1 cellular context compared by ENCODE assay signal in genomic region chr10:128001886-128002285, GRCh38.
TF ChIP-seq lines count a peak whose summit lies in the region.

No MANE protein-coding gene starts in this region.

TF ChIP-seq in WTC11, 78 proteins besides CTCF, POLR2A, EP300 and RAD21 (continued from another document):
- no peak for TF ChIP-seq GTF2I (CRISPR knock-in tag; conservative IDR thresholded peaks at IDR 0.05)
- no peak for TF ChIP-seq ZNF671 (CRISPR knock-in tag; IDR thresholded peaks at IDR 0.05)
- no peak for TF ChIP-seq TCF7 (CRISPR knock-in tag; IDR thresholded peaks at IDR 0.05; ENCODE audit: low read depth)
- no peak for TF ChIP-seq MXD4 (CRISPR knock-in tag; IDR thresholded peaks at IDR 0.05; ENCODE audit: borderline replicate concordance)
- TF ChIP-seq, protein P1, sequence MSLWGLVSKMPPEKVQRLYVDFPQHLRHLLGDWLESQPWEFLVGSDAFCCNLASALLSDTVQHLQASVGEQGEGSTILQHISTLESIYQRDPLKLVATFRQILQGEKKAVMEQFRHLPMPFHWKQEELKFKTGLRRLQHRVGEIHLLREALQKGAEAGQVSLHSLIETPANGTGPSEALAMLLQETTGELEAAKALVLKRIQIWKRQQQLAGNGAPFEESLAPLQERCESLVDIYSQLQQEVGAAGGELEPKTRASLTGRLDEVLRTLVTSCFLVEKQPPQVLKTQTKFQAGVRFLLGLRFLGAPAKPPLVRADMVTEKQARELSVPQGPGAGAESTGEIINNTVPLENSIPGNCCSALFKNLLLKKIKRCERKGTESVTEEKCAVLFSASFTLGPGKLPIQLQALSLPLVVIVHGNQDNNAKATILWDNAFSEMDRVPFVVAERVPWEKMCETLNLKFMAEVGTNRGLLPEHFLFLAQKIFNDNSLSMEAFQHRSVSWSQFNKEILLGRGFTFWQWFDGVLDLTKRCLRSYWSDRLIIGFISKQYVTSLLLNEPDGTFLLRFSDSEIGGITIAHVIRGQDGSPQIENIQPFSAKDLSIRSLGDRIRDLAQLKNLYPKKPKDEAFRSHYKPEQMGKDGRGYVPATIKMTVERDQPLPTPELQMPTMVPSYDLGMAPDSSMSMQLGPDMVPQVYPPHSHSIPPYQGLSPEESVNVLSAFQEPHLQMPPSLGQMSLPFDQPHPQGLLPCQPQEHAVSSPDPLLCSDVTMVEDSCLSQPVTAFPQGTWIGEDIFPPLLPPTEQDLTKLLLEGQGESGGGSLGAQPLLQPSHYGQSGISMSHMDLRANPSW (CRISPR knock-in tag; conservative IDR thresholded peaks at IDR 0.05; ENCODE audit: low read depth), result no peak
- no peak for TF ChIP-seq ATF1 (CRISPR knock-in tag; IDR thresholded peaks at IDR 0.05)
- no peak for TF ChIP-seq RELA (CRISPR knock-in tag; IDR thresholded peaks at IDR 0.05; ENCODE audit: borderline replicate concordance)
